Comparison of ENCODE assay signal across 28 cellular contexts in genomic region chr22:37355174-37355573, GRCh38.
"Had no signal": no experiment of that assay in that cellular context is flagged by ENCODE, and none has a peak within 500 bp of the region (broad histone marks: within the 10 kb centered on the region; RNA-seq: fewer than 3 reads in every experiment).

No MANE protein-coding gene starts in this region.

- H3K4me3 Mint-ChIP-seq: activated naive CD8-positive, alpha-beta T cell; mesothelial cell of epicardium; naive thymus-derived CD4-positive, alpha-beta T cell; T-cell; T-helper 2 cell treated with Interferon-gamma antibody and Interleukin-4, amounts not matched to agents 5 μg/mL and 100 μg/mL, for 36 hours had no signal

- H3K36me3 ChIP-seq: colonic mucosa, gastroesophageal sphincter, spleen, suprapubic skin, tibial artery, uterus had no signal

- H3K27ac Mint-ChIP-seq: activated naive CD8-positive, alpha-beta T cell; mesothelial cell of epicardium; naive thymus-derived CD4-positive, alpha-beta T cell; T-cell; T-helper 2 cell treated with Interferon-gamma antibody and Interleukin-4, amounts not matched to agents 5 μg/mL and 100 μg/mL, for 36 hours had no signal

- H3K4me1 Mint-ChIP-seq: mesothelial cell of epicardium, T-cell had no signal

- H3K9me3 ChIP-seq: body of pancreas, colonic mucosa, spleen, suprapubic skin, tibial artery, uterus had no signal

- DNase-seq: activated CD4-positive, alpha-beta T cell treated with anti-CD3 and anti-CD28 coated beads for 4 hours; activated CD4-positive, alpha-beta T cell treated with anti-CD3 and anti-CD28 coated beads, Interleukin-2, amount 50 U/mL, for 4 hours; activated CD4-positive, CD25-positive, alpha-beta regulatory T cell; activated CD8-positive, alpha-beta memory T cell treated with anti-CD3 and anti-CD28 coated beads for 24 hours; activated effector memory CD4-positive, alpha-beta T cell treated with Interleukin-2 at 50 U/mL for 16 hours; activated naive CD4-positive, alpha-beta T cell treated with Interleukin-2 at 50 U/mL for 16 hours; anterior cingulate cortex; body of pancreas; colonic mucosa; effector memory CD4-positive, alpha-beta T cell; head of caudate nucleus; hippocampal formation; kidney; left colon; mammary epithelial cell; naive thymus-derived CD4-positive, alpha-beta T cell; occipital lobe; right cardiac atrium; spleen; stimulated activated naive CD4-positive, alpha-beta T cell; T-cell; tibial artery; uterus had no signal

- H3K36me3 Mint-ChIP-seq: activated naive CD8-positive, alpha-beta T cell; mesothelial cell of epicardium; naive thymus-derived CD4-positive, alpha-beta T cell; T-cell had no signal

- H3K27me3 Mint-ChIP-seq: activated naive CD8-positive, alpha-beta T cell had no signal

- H3K4me1 ChIP-seq: body of pancreas, colonic mucosa, gastroesophageal sphincter, spleen, suprapubic skin, tibial artery, uterus had no signal

- H3K4me3 ChIP-seq: body of pancreas, colonic mucosa, gastroesophageal sphincter, spleen, suprapubic skin, tibial artery, uterus had no signal

- H3K9me3 Mint-ChIP-seq: T-cell; T-helper 2 cell treated with Interferon-gamma antibody and Interleukin-4, amounts not matched to agents 5 μg/mL and 100 μg/mL, for 36 hours had no signal

- H3K27me3 ChIP-seq: body of pancreas, colonic mucosa, uterus had no signal

- ATAC-seq: body of pancreas; gastroesophageal sphincter; left colon; naive thymus-derived CD4-positive, alpha-beta T cell; right cardiac atrium; T-cell had no signal

- H3K27ac ChIP-seq: body of pancreas, colonic mucosa, gastroesophageal sphincter, spleen, suprapubic skin, tibial artery, uterus had no signal
